ENCODE assay signal across 21 cellular contexts in the genomic region with DNA sequence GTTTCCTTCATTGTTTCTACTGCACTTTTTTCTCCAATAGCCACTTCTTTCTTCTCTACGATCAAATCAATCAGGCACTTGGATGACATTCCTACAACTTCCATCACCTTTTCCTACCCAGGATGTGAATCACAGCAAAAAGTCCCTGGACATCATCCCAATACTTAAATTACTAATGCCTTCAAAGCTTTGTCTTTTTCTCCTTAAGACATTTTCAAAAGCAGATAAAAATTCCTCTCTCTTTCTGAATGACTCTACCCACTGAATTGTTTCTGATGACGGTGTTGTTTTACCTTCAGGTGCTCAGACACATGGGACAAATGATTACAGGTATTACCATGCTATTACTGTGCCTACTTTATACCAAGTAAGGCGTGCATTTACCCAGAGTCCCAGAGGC.
DNase-seq lines count a peak whose midpoint lies in the region; ATAC-seq and TF ChIP-seq lines count a peak whose summit lies in the region.
"Had no signal": no experiment of that assay in that cellular context is flagged by ENCODE, and none has a peak within 500 bp of the region (broad histone marks: within the 10 kb centered on the region; RNA-seq: fewer than 3 reads in every experiment).

No MANE protein-coding gene starts in this region.

- H3K56ac ChIP-seq in IMR-90 (ENCODE audit: extremely low read depth, insufficient read depth, low read length), result no peak overlapping the region; the same call in 1 of the 2 replicates

- H2AK5ac ChIP-seq in IMR-90 (ENCODE audit: low read depth, low read length), result peak overlapping the region; percentile 82; the same call in 1 of the 2 replicates

- peak overlapping the region; percentile 46 for H4K91ac ChIP-seq in IMR-90 (ENCODE audit: insufficient read depth, low read depth, low read length)

- H3K27ac ChIP-seq in IMR-90 (ENCODE audit: insufficient read depth, low read length) (peak overlapping the region; percentile 20; the same call in 1 of the 2 replicates), Karpas-422 (ENCODE audit: low read length) (no peak overlapping the region)
- H3K27ac ChIP-seq: cardiac muscle cell, upper lobe of left lung had no signal

- peaks cover 0 to 24% of the 10 kb centered on the region in 2 experiments; a peak in 2 of 4 replicates for H3K79me1 ChIP-seq in IMR-90 (ENCODE audit: low read depth in 1 of 2, low read length in 2 of 2)

- peak overlapping the region; percentile 94 for H2BK5ac ChIP-seq in IMR-90 (ENCODE audit: low read depth, low read length, poor library complexity, severe bottlenecking)

- dilution Hi-C loops in IMR-90 (cut with HindIII; ENCODE audit: low sequenced_read_pairs, unreplicated experiment), result no loop called here

- peak overlapping the region; percentile 93 for H2BK120ac ChIP-seq in IMR-90 (ENCODE audit: low read depth, low read length)

- POLR2A ChIA-PET in IMR-90 (lab: Charles Lee; ENCODE audit: unreplicated experiment), result interaction anchor here (0.5 to 0.6 kb wide), 2 partner anchors 23 to 498 kb away, joined by 4 to 5 read pairs; no protein-coding TSS in a partner anchor

- 0% methylated on average over 1 of the region's 3 CpGs; no CpG with 5 or more reads in 1 of the 2 experiments for WGBS in IMR-90 (ENCODE audit: extremely low coverage in 2 of 2, insufficient read length in 1 of 2), 2 experiments

- no peaks in the 10 kb centered on the region for H3K9me2 ChIP-seq in Karpas-422 (replicated peaks; ENCODE audit: insufficient read depth, low read length)

- H3K4me2 ChIP-seq in IMR-90 (ENCODE audit: low read depth, low read length) (peak overlapping the region; percentile 42; the same call in 1 of the 2 replicates), Karpas-422 (ENCODE audit: low read depth, low read length, poor library complexity, severe bottlenecking) (no peak overlapping the region)

- no peak overlapping the region for H2AFZ ChIP-seq in IMR-90 (replicated peaks; ENCODE audit: low read length, poor library complexity)
- H2AFZ ChIP-seq in Karpas-422 (ENCODE audit: low read length), result no peak overlapping the region

- in situ Hi-C loops in IMR-90 (cut with MboI; ENCODE audit: low sequenced_read_pairs) (no loop called here), astrocyte of the cerebellum (cut with HindIII; ENCODE audit: low sequenced_read_pairs) (no loop called here)

- H4K20me1 ChIP-seq in IMR-90 (ENCODE audit: insufficient read depth, low read length) (no peaks in the 10 kb centered on the region), Karpas-422 (ENCODE audit: insufficient read depth, low read depth, low read length) (no peaks in the 10 kb centered on the region)

- H3K79me2 ChIP-seq in Karpas-422 (ENCODE audit: low read length), result no peaks in the 10 kb centered on the region

- H3K36me3 ChIP-seq in IMR-90 (ENCODE audit: control insufficient read depth, insufficient read depth, low read length), result no peaks in the 10 kb centered on the region
- no peaks in the 10 kb centered on the region for H3K36me3 ChIP-seq in Karpas-422 (ENCODE audit: insufficient read depth, low read length)
- H3K36me3 ChIP-seq: cardiac muscle cell, HAP-1, upper lobe of left lung had no signal

- DNase-seq in A172 (ENCODE audit: low spot score) (peak; percentile 51), IMR-90 (peak; percentile 91), astrocyte of the cerebellum (ENCODE audit: low read depth) (peak; percentile 51), foreskin fibroblast (peak; percentile 78 to 79), hepatic stellate cell (ENCODE audit: low spot score) (no peak), Karpas-422 (no peak), GM20000 (ENCODE audit: low spot score) (no peak), OCI-M2 (lab: John Stamatoyannopoulos, UW; ENCODE audit: unreplicated experiment) (no peak)
- DNase-seq: activated CD4-positive, alpha-beta T cell treated with anti-CD3 and anti-CD28 coated beads for 36 hours; activated CD8-positive, alpha-beta memory T cell treated with anti-CD3 and anti-CD28 coated beads, Interleukin-2, amount 50 U/mL, for 4 hours; activated naive CD4-positive, alpha-beta T cell treated with anti-CD3 and anti-CD28 coated beads for 36 hours; effector CD8-positive, alpha-beta T cell; GDM1; glutamatergic neuron; islet precursor cell; NCI-H2081 treated with DMSO at 0.1 percent for 48 hours; NCI-H748 treated with DMSO at 0.1 percent for 48 hours; upper lobe of left lung had no signal

- no peak; the same call in 1 of the 2 replicates for ATAC-seq in IMR-90 (ENCODE audit: low read depth)
- ATAC-seq: activated CD4-positive, alpha-beta T cell treated with anti-CD3 and anti-CD28 coated beads for 36 hours; stimulated activated effector memory CD8-positive, alpha-beta T cell treated with anti-CD3 and anti-CD28 coated beads, Interleukin-12 subunit alpha, Interleukin-12 subunit beta, amount 100 ng/mL, for 72 hours had no signal

- CTCF ChIA-PET in IMR-90 (lab: Yijun Ruan, JAX), result no interaction called here

- peak overlapping the region; percentile 48; the same call in 1 of the 2 replicates for H3K23ac ChIP-seq in IMR-90 (ENCODE audit: low read depth, low read length)

- peak overlapping the region; percentile 65; the same call in 2 of the 3 replicates for H2BK15ac ChIP-seq in IMR-90 (ENCODE audit: low read depth, low read length)

- H2BK20ac ChIP-seq in IMR-90 (ENCODE audit: low read depth, low read length), result peak overlapping the region; percentile 93

- TF ChIP-seq CTCF in IMR-90 (conservative IDR thresholded peaks at IDR 0.05; ENCODE audit: low read depth, low read length) (no peak), astrocyte of the cerebellum (IDR thresholded peaks at IDR 0.05; ENCODE audit: low read depth, low read length, missing control alignments) (no peak), foreskin fibroblast (IDR thresholded peaks at IDR 0.05; ENCODE audit: low read depth, low read length) (no peak), GM20000 (IDR thresholded peaks at IDR 0.05; ENCODE audit: extremely low read depth, missing control alignments) (no peak)

- BruUV-seq in IMR-90 (replicated peaks; lab: Mats Ljungman, UMichigan), result no TSS peak

- peak overlapping the region; percentile 91 for H3K4ac ChIP-seq in IMR-90 (ENCODE audit: low read depth, low read length)

- peak overlapping the region; percentile 93; the same call in 1 of the 2 replicates for H3K18ac ChIP-seq in IMR-90 (ENCODE audit: low read depth, low read length)

- intact Hi-C loops in IMR-90 (cut with micrococcal nuclease), result no loop called here

- no peak for TF ChIP-seq RAD21 in IMR-90 (IDR thresholded peaks at IDR 0.05; ENCODE audit: low read length)

- H3K9ac ChIP-seq in IMR-90 (ENCODE audit: low read depth, low read length) (no peak overlapping the region), Karpas-422 (ENCODE audit: low read length) (no peak overlapping the region)

- peak overlapping the region; percentile 89; the same call in 1 of the 2 replicates for H4K5ac ChIP-seq in IMR-90 (ENCODE audit: low read depth, low read length)

- peak overlapping the region; percentile 65 to 95; a peak in 3 of 4 replicates for H4K8ac ChIP-seq in IMR-90 (ENCODE audit: low read depth in 2 of 2, low read length in 2 of 2)

- peaks cover 6% of the 10 kb centered on the region; the same call in 1 of the 2 replicates for H3K9me1 ChIP-seq in IMR-90 (ENCODE audit: insufficient read depth, low read length)

- no peak for TF ChIP-seq POLR2A in IMR-90 (IDR thresholded peaks at IDR 0.05; ENCODE audit: low read depth, low read length)

- H3K4me3 ChIP-seq in IMR-90 (ENCODE audit: insufficient read depth, low read depth, low read length) (no peak overlapping the region), astrocyte of the cerebellum (ENCODE audit: low read depth, low read length) (no peak overlapping the region), foreskin fibroblast (ENCODE audit: low read depth in 1 of 2, low read length in 2 of 2) (no peak overlapping the region), Karpas-422 (ENCODE audit: low read length) (no peak overlapping the region)
- H3K4me3 ChIP-seq: cardiac muscle cell, HAP-1, upper lobe of left lung had no signal

- peaks cover 12% of the 10 kb centered on the region for H3K4me1 ChIP-seq in IMR-90 (ENCODE audit: control insufficient read depth, insufficient read depth, low read length)
- H3K4me1 ChIP-seq in Karpas-422 (ENCODE audit: low read length), result no peaks in the 10 kb centered on the region
- H3K4me1 ChIP-seq: HAP-1, upper lobe of left lung had no signal

- H2AK9ac ChIP-seq in IMR-90 (replicated peaks; ENCODE audit: low read depth, low read length, poor library complexity), result no peak overlapping the region

- H3K9me3 ChIP-seq in IMR-90 (ENCODE audit: control insufficient read depth, insufficient read depth, low read length) (no peaks in the 10 kb centered on the region), Karpas-422 (ENCODE audit: low read length) (peaks cover 41% of the 10 kb centered on the region)
- H3K9me3 ChIP-seq: upper lobe of left lung had no signal

- H3K27me3 ChIP-seq in IMR-90 (ENCODE audit: control insufficient read depth, insufficient read depth, low read length) (no peaks in the 10 kb centered on the region), Karpas-422 (ENCODE audit: low read length) (no peaks in the 10 kb centered on the region)
- H3K27me3 ChIP-seq: cardiac muscle cell, upper lobe of left lung had no signal

- H3K14ac ChIP-seq in IMR-90 (replicated peaks; ENCODE audit: low read depth, low read length), result peak overlapping the region; percentile 69

TF ChIP-seq in IMR-90, 13 proteins besides CTCF, POLR2A, EP300 and RAD21 (continues in another document):
- no peak for TF ChIP-seq FOS (IDR thresholded peaks at IDR 0.05; ENCODE audit: low read depth, low read length)
- TF ChIP-seq CEBPB (IDR thresholded peaks at IDR 0.05; ENCODE audit: low read depth, low read length), result no peak
- no peak for TF ChIP-seq MAFK (IDR thresholded peaks at IDR 0.05; ENCODE audit: low read depth, low read length)
- TF ChIP-seq MXI1 (IDR thresholded peaks at IDR 0.05; ENCODE audit: borderline replicate concordance, low read depth, low read length), result no peak
- TF ChIP-seq, protein P1, sequence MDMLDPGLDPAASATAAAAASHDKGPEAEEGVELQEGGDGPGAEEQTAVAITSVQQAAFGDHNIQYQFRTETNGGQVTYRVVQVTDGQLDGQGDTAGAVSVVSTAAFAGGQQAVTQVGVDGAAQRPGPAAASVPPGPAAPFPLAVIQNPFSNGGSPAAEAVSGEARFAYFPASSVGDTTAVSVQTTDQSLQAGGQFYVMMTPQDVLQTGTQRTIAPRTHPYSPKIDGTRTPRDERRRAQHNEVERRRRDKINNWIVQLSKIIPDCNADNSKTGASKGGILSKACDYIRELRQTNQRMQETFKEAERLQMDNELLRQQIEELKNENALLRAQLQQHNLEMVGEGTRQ (IDR thresholded peaks at IDR 0.05; ENCODE audit: low read depth, low read length), result no peak
- no peak for TF ChIP-seq CHD1 (IDR thresholded peaks at IDR 0.05; ENCODE audit: low read depth, low read length)
- TF ChIP-seq BHLHE40 (IDR thresholded peaks at IDR 0.05; ENCODE audit: low read depth, low read length), result no peak
- no peak for TF ChIP-seq RCOR1 (IDR thresholded peaks at IDR 0.05; ENCODE audit: insufficient replicate concordance, low read length)
- TF ChIP-seq RFX5 (IDR thresholded peaks at IDR 0.05; ENCODE audit: low read depth, low read length), result no peak

Comparison
In these comparisons a context has a peak if more than half of its experiments do, and no peak if none do; other contexts are left out.
1. DNase-seq: peak in A172 (single experiment), IMR-90 (single experiment), astrocyte of the cerebellum (single experiment) and foreskin fibroblast (2 of 2); none in hepatic stellate cell (single experiment), Karpas-422 (single experiment), GM20000 (single experiment) and OCI-M2 (single experiment).